Comparison of ENCODE assay signal across 8 cellular contexts in genomic region chr20:41027872-41028358, GRCh38. TPM values are rescaled to one million over a fixed set of nuclear protein-coding genes. Genes with fewer than 3 reads are reported as not detected.
DNase-seq lines count a peak whose midpoint lies in the region; TF ChIP-seq lines count a peak whose summit lies in the region.

No MANE protein-coding gene starts in this region.

- TF ChIP-seq POLR2A in testis (IDR thresholded peaks at IDR 0.05), result no peak

- DNase-seq in activated CD4-positive, alpha-beta T cell treated with anti-CD3 and anti-CD28 coated beads, Interleukin-2, amount 10 ng/mL, durations not matched to agents 7 days and 5 days, result no peak
- DNase-seq in activated CD4-positive, alpha-beta T cell treated with anti-CD3 and anti-CD28 coated beads for 48 hours, result no peak
- no peak for DNase-seq in kidney epithelial cell (ENCODE audit: low read depth)
- DNase-seq in testis, result no peak
- DNase-seq in HuH-7.5 (ENCODE audit: low spot score), result no peak
- no peak for DNase-seq in CD1c-positive myeloid dendritic cell (ENCODE audit: extremely low spot score)
- DNase-seq in NAMALWA (ENCODE audit: low spot score), result no peak

- H3K27me3 Mint-ChIP-seq in activated CD4-positive, alpha-beta T cell treated with anti-CD3 and anti-CD28 coated beads, Interleukin-2, amount 10 ng/mL, durations not matched to agents 7 days and 5 days, result no peaks in the 10 kb centered on the region
- H3K27me3 Mint-ChIP-seq in activated naive CD8-positive, alpha-beta T cell, result no peaks in the 10 kb centered on the region

- H3K4me1 ChIP-seq in testis, result peaks cover 25% of the 10 kb centered on the region

- no peaks in the 10 kb centered on the region for H3K27me3 ChIP-seq in kidney epithelial cell (ENCODE audit: control insufficient read depth, insufficient read depth, low read length)
- H3K27me3 ChIP-seq in testis, result no peaks in the 10 kb centered on the region

- H3K27ac Mint-ChIP-seq in activated CD4-positive, alpha-beta T cell treated with anti-CD3 and anti-CD28 coated beads, Interleukin-2, amount 10 ng/mL, durations not matched to agents 7 days and 5 days, result peak overlapping the region; percentile 94
- peak overlapping the region; percentile 92 for H3K27ac Mint-ChIP-seq in activated naive CD8-positive, alpha-beta T cell

- WGBS in testis, 2 donors, result 12 to 23% methylated on average over 10 of the region's 10 CpGs

- H3K4me1 Mint-ChIP-seq in activated CD4-positive, alpha-beta T cell treated with anti-CD3 and anti-CD28 coated beads, Interleukin-2, amount 10 ng/mL, durations not matched to agents 7 days and 5 days, result peaks cover 42% of the 10 kb centered on the region
- H3K4me1 Mint-ChIP-seq in activated naive CD8-positive, alpha-beta T cell (ENCODE audit: low read depth), result peaks cover 39% of the 10 kb centered on the region

- peak overlapping the region in 1 of 2 donors; percentile 3 for H3K27ac ChIP-seq in testis

- peak overlapping the region; percentile 86 for H3K4me3 Mint-ChIP-seq in activated CD4-positive, alpha-beta T cell treated with anti-CD3 and anti-CD28 coated beads, Interleukin-2, amount 10 ng/mL, durations not matched to agents 7 days and 5 days
- H3K4me3 Mint-ChIP-seq in activated naive CD8-positive, alpha-beta T cell, result peak overlapping the region; percentile 86

- H3K4me3 ChIP-seq in kidney epithelial cell (ENCODE audit: low read depth, low read length), result peak overlapping the region; percentile 35
- H3K4me3 ChIP-seq in testis, result peak overlapping the region; percentile 96 to 100

- H3K9me3 Mint-ChIP-seq in activated CD4-positive, alpha-beta T cell treated with anti-CD3 and anti-CD28 coated beads, Interleukin-2, amount 10 ng/mL, durations not matched to agents 7 days and 5 days, result no peaks in the 10 kb centered on the region
- H3K9me3 Mint-ChIP-seq in activated naive CD8-positive, alpha-beta T cell (ENCODE audit: low read depth), result no peaks in the 10 kb centered on the region

- intact Hi-C loops in testis (cut with DNase I; ENCODE audit: low total_unique reads), result no loop called here

- H3K9me3 ChIP-seq in testis, result no peaks in the 10 kb centered on the region

- POLR2A ChIA-PET in activated CD4-positive, alpha-beta T cell treated with anti-CD3 and anti-CD28 coated beads, Interleukin-2, amount 10 ng/mL, durations not matched to agents 7 days and 5 days (lab: Charles Lee), result no interaction called here

- CTCF ChIA-PET in activated CD4-positive, alpha-beta T cell treated with anti-CD3 and anti-CD28 coated beads, Interleukin-2, amount 10 ng/mL, durations not matched to agents 7 days and 5 days (lab: Charles Lee), result interaction anchor here (1.0 kb wide), 1 partner anchor 53 kb away, joined by 3 read pairs; no protein-coding TSS in a partner anchor

- H3K36me3 ChIP-seq in kidney epithelial cell (ENCODE audit: control insufficient read depth, insufficient read depth, low read length) (no peaks in the 10 kb centered on the region), testis (ENCODE audit: low read depth, missing control alignments) (no peaks in the 10 kb centered on the region)

- TF ChIP-seq CTCF in kidney epithelial cell (IDR thresholded peaks at IDR 0.05; ENCODE audit: insufficient read depth, low read length, poor library complexity, severe bottlenecking), result no peak
- TF ChIP-seq CTCF in testis (IDR thresholded peaks at IDR 0.05), result no peak

- peaks cover 32% of the 10 kb centered on the region for H3K36me3 Mint-ChIP-seq in activated CD4-positive, alpha-beta T cell treated with anti-CD3 and anti-CD28 coated beads, Interleukin-2, amount 10 ng/mL, durations not matched to agents 7 days and 5 days (ENCODE audit: low read depth)
- peaks cover 10% of the 10 kb centered on the region for H3K36me3 Mint-ChIP-seq in activated naive CD8-positive, alpha-beta T cell

RNA-seq across cellular contexts. Expression of gene TOP1, which starts 0.7 kb away (rescaled TPM):
- 10 to 100 TPM; 66.7 to 76.9 TPM for total RNA-seq in activated CD4-positive, alpha-beta T cell treated with anti-CD3 and anti-CD28 coated beads, Interleukin-2, amount 10 ng/mL, durations not matched to agents 7 days and 5 days
- total RNA-seq in kidney epithelial cell (29.2 and 38.0 TPM in 2 replicates), testis (10 to 100 TPM; 33.8 to 36.6 TPM)
- polyA plus RNA-seq in testis (ENCODE audit: insufficient read depth, low read depth, low replicate concordance), result 12.1 TPM
